15 cellular contexts compared by ENCODE assay signal in genomic region chr2:135055182-135055786, GRCh38. TPM values are rescaled to one million over a fixed set of nuclear protein-coding genes. Genes with fewer than 3 reads are reported as not detected.
DNase-seq lines count a peak whose midpoint lies in the region; ATAC-seq, FAIRE-seq and TF ChIP-seq lines count a peak whose summit lies in the region.
"Had no signal": no experiment of that assay in that cellular context is flagged by ENCODE, and none has a peak within 500 bp of the region (broad histone marks: within the 10 kb centered on the region; RNA-seq: fewer than 3 reads in every experiment).

No MANE protein-coding gene starts in this region.

- no peak overlapping the region for H3K27ac ChIP-seq in pancreas
- H3K27ac ChIP-seq in prostate gland, result no peak overlapping the region

- H3K27me3 Mint-ChIP-seq in activated naive CD4-positive, alpha-beta T cell treated with anti-CD3 and anti-CD28 coated beads for 36 hours (ENCODE audit: low read depth), result no peaks in the 10 kb centered on the region
- no peaks in the 10 kb centered on the region for H3K27me3 Mint-ChIP-seq in T-cell
- no peaks in the 10 kb centered on the region for H3K27me3 Mint-ChIP-seq in stimulated activated naive CD8-positive, alpha-beta T cell treated with anti-CD3 and anti-CD28 coated beads, Interleukin-15, amount 100 ng/mL, for 72 hours
- H3K27me3 Mint-ChIP-seq in effector memory CD8-positive, alpha-beta T cell, result peaks cover 0 to 9% of the 10 kb centered on the region in 2 donors

- peak overlapping the region; percentile 92 for H3K27ac Mint-ChIP-seq in activated naive CD4-positive, alpha-beta T cell treated with anti-CD3 and anti-CD28 coated beads for 36 hours
- H3K27ac Mint-ChIP-seq in activated naive CD4-positive, alpha-beta T cell treated with anti-CD3 and anti-CD28 coated beads, Interleukin-2, amount 50 U/mL, for 72 hours, result peak overlapping the region in 1 of 2 donors; percentile 99
- H3K27ac Mint-ChIP-seq in T-cell, result peak overlapping the region in 1 of 2 donors; percentile 39
- H3K27ac Mint-ChIP-seq in stimulated activated naive CD8-positive, alpha-beta T cell treated with anti-CD3 and anti-CD28 coated beads, Interleukin-15, amount 100 ng/mL, for 72 hours, result peak overlapping the region; percentile 79 to 100
- no peak overlapping the region for H3K27ac Mint-ChIP-seq in effector memory CD8-positive, alpha-beta T cell
- H3K27ac Mint-ChIP-seq: stimulated activated effector memory CD8-positive, alpha-beta T cell treated with anti-CD3 and anti-CD28 coated beads, Interleukin-12 subunit alpha, Interleukin-12 subunit beta, amount 100 ng/mL, for 72 hours had no signal

- POLR2A ChIA-PET in T-cell (lab: Charles Lee), result interaction anchor here in 1 of 2 donors (0.6 kb wide), 1 partner anchor 49 kb away, joined by 3 read pairs; no protein-coding TSS in a partner anchor

- CTCF ChIA-PET in activated naive CD4-positive, alpha-beta T cell treated with anti-CD3 and anti-CD28 coated beads for 36 hours (lab: Charles Lee), result interaction anchor here (0.6 kb wide), 1 partner anchor 1101 kb away, joined by 3 read pairs; no protein-coding TSS in a partner anchor
- CTCF ChIA-PET in T-cell (lab: Charles Lee), result interaction anchor here (0.5 to 0.6 kb wide), 2 partner anchors 372 to 552 kb away, joined by 3 to 5 read pairs; no protein-coding TSS in a partner anchor

- H3K9me3 ChIP-seq in pancreas, result no peaks in the 10 kb centered on the region
- H3K9me3 ChIP-seq in prostate gland, result no peaks in the 10 kb centered on the region

- peak overlapping the region; percentile 99 for H3K4me3 Mint-ChIP-seq in activated naive CD4-positive, alpha-beta T cell treated with anti-CD3 and anti-CD28 coated beads for 36 hours
- peak overlapping the region in 2 of 3 donors; percentile 35 to 99 for H3K4me3 Mint-ChIP-seq in T-cell
- H3K4me3 Mint-ChIP-seq in stimulated activated naive CD8-positive, alpha-beta T cell treated with anti-CD3 and anti-CD28 coated beads, Interleukin-15, amount 100 ng/mL, for 72 hours, result peak overlapping the region; percentile 76 to 82
- H3K4me3 Mint-ChIP-seq in effector memory CD8-positive, alpha-beta T cell, result no peak overlapping the region

- no peaks in the 10 kb centered on the region for H3K9me3 Mint-ChIP-seq in activated naive CD4-positive, alpha-beta T cell treated with anti-CD3 and anti-CD28 coated beads for 36 hours
- H3K9me3 Mint-ChIP-seq in activated naive CD4-positive, alpha-beta T cell treated with anti-CD3 and anti-CD28 coated beads, Interleukin-2, amount 50 U/mL, for 72 hours, result no peaks in the 10 kb centered on the region
- no peaks in the 10 kb centered on the region for H3K9me3 Mint-ChIP-seq in T-cell
- no peaks in the 10 kb centered on the region for H3K9me3 Mint-ChIP-seq in stimulated activated naive CD8-positive, alpha-beta T cell treated with anti-CD3 and anti-CD28 coated beads, Interleukin-15, amount 100 ng/mL, for 72 hours
- H3K9me3 Mint-ChIP-seq in effector memory CD8-positive, alpha-beta T cell, result no peaks in the 10 kb centered on the region
- H3K9me3 Mint-ChIP-seq: stimulated activated effector memory CD8-positive, alpha-beta T cell treated with anti-CD3 and anti-CD28 coated beads, Interleukin-12 subunit alpha, Interleukin-12 subunit beta, amount 100 ng/mL, for 72 hours had no signal

- ATAC-seq in activated naive CD4-positive, alpha-beta T cell treated with anti-CD3 and anti-CD28 coated beads, Interleukin-2, amount 50 U/mL, for 72 hours, result no peak
- no peak for ATAC-seq in T-cell (replicated peaks in 1 of 4)
- ATAC-seq in stimulated activated naive CD8-positive, alpha-beta T cell treated with anti-CD3 and anti-CD28 coated beads, Interleukin-15, amount 100 ng/mL, for 72 hours, result no peak
- no peak for ATAC-seq in pancreas
- ATAC-seq in effector memory CD8-positive, alpha-beta T cell (replicated peaks), result no peak
- ATAC-seq: stimulated activated effector memory CD8-positive, alpha-beta T cell treated with anti-CD3 and anti-CD28 coated beads, Interleukin-12 subunit alpha, Interleukin-12 subunit beta, amount 100 ng/mL, for 72 hours had no signal

- H3K36me3 ChIP-seq in pancreas (peaks cover 0 to 1% (median 0%) of the 10 kb centered on the region in 3 donors), prostate gland (no peaks in the 10 kb centered on the region)

- H3K4me3 ChIP-seq in fibroblast of mammary gland (ENCODE audit: control insufficient read depth, low read depth, low read length), result no peak overlapping the region
- H3K4me3 ChIP-seq in pancreas, result no peak overlapping the region
- H3K4me3 ChIP-seq in prostate gland, result no peak overlapping the region

- peaks cover 29% of the 10 kb centered on the region for H3K36me3 Mint-ChIP-seq in activated naive CD4-positive, alpha-beta T cell treated with anti-CD3 and anti-CD28 coated beads for 36 hours (ENCODE audit: low read depth)
- peaks cover 5 to 32% of the 10 kb centered on the region in 2 donors for H3K36me3 Mint-ChIP-seq in activated naive CD4-positive, alpha-beta T cell treated with anti-CD3 and anti-CD28 coated beads, Interleukin-2, amount 50 U/mL, for 72 hours
- H3K36me3 Mint-ChIP-seq in T-cell, result peaks cover 18% of the 10 kb centered on the region
- peaks cover 23% of the 10 kb centered on the region for H3K36me3 Mint-ChIP-seq in effector memory CD8-positive, alpha-beta T cell (ENCODE audit: insufficient read depth)

- TF ChIP-seq CTCF in fibroblast of mammary gland (conservative IDR thresholded peaks at IDR 0.05; ENCODE audit: control insufficient read depth, insufficient read depth, low read depth, low read length) (no peak), pancreas (IDR thresholded peaks at IDR 0.05) (no peak), prostate gland (IDR thresholded peaks at IDR 0.05) (no peak)

- intact Hi-C loops in activated naive CD4-positive, alpha-beta T cell treated with anti-CD3 and anti-CD28 coated beads for 36 hours (cut with micrococcal nuclease), result loop anchor here (10.0 kb wide), 4 partner anchors 760 to 1270 kb away; partner anchors contain the start of gene DARS1
- intact Hi-C loops in pancreas (cut with DNase I), result no loop called here
- intact Hi-C loops in prostate gland (cut with DNase I), result no loop called here

- H3K27me3 ChIP-seq in pancreas (no peaks in the 10 kb centered on the region), prostate gland (replicated peaks; ENCODE audit: insufficient read depth) (no peaks in the 10 kb centered on the region)

- peaks cover 58% of the 10 kb centered on the region for H3K4me1 Mint-ChIP-seq in activated naive CD4-positive, alpha-beta T cell treated with anti-CD3 and anti-CD28 coated beads for 36 hours (ENCODE audit: low read depth)
- peaks cover 60 to 63% (median 62%) of the 10 kb centered on the region in 3 donors for H3K4me1 Mint-ChIP-seq in T-cell
- peaks cover 55% of the 10 kb centered on the region for H3K4me1 Mint-ChIP-seq in stimulated activated naive CD8-positive, alpha-beta T cell treated with anti-CD3 and anti-CD28 coated beads, Interleukin-15, amount 100 ng/mL, for 72 hours
- peaks cover 15 to 23% of the 10 kb centered on the region in 2 donors for H3K4me1 Mint-ChIP-seq in effector memory CD8-positive, alpha-beta T cell (ENCODE audit: low read depth in 2 of 2)

- 68 to 76% methylated on average over 2 of the region's 2 CpGs for WGBS in pancreas, 2 donors
- WGBS in prostate gland, result 72% methylated on average over 2 of the region's 2 CpGs

- no peak for DNase-seq in activated naive CD4-positive, alpha-beta T cell treated with anti-CD3 and anti-CD28 coated beads for 36 hours
- DNase-seq in activated naive CD4-positive, alpha-beta T cell treated with anti-CD3 and anti-CD28 coated beads, Interleukin-2, amount 50 U/mL, for 72 hours (ENCODE audit: low spot score in 2 of 2), result no peak
- DNase-seq in T-cell, result no peak
- DNase-seq in fibroblast of mammary gland (ENCODE audit: low read depth), result peak; percentile 50
- no peak for DNase-seq in stimulated activated naive CD8-positive, alpha-beta T cell treated with anti-CD3 and anti-CD28 coated beads, Interleukin-15, amount 100 ng/mL, for 72 hours
- DNase-seq in pancreas, result no peak
- no peak for DNase-seq in prostate gland (ENCODE audit: low spot score)
- DNase-seq in effector memory CD8-positive, alpha-beta T cell, result no peak
- DNase-seq: C1 segment of cervical spinal cord, islet precursor cell, NCI-H1436, OCI-M1 had no signal

- FAIRE-seq in pancreas (lab: Jason Lieb, UNC), result no peak

- H3K4me1 ChIP-seq in pancreas, result peaks cover 0 to 37% (median 25%) of the 10 kb centered on the region in 3 donors
- H3K4me1 ChIP-seq in prostate gland (replicated peaks), result no peaks in the 10 kb centered on the region

- no peak for TF ChIP-seq POLR2A in prostate gland (IDR thresholded peaks at IDR 0.05)

RNA-seq across cellular contexts. Expression of gene RAB3GAP1, which starts 3.2 kb away (rescaled TPM):
- 10 to 100 TPM; 55.5 to 59.7 TPM for total RNA-seq in activated naive CD4-positive, alpha-beta T cell treated with anti-CD3 and anti-CD28 coated beads for 36 hours
- 10 to 100 TPM; 18.8 to 36.2 TPM for total RNA-seq in activated naive CD4-positive, alpha-beta T cell treated with anti-CD3 and anti-CD28 coated beads, Interleukin-2, amount 50 U/mL, for 72 hours
- total RNA-seq in T-cell, result 10 to 100 TPM; 34.0 to 48.8 (median 40.7) TPM
- total RNA-seq in pancreas, result 10 to 100 TPM; 18.3 to 25.5 (median 23.5) TPM
- polyA plus RNA-seq in pancreas, result 10 to 100 TPM; 10.3 to 18.1 TPM
- 10 to 100 TPM; 43.4 to 54.6 TPM for total RNA-seq in prostate gland

RNA-seq across cellular contexts. Expression of gene MAP3K19, which starts 8.0 kb away (rescaled TPM):
- total RNA-seq in activated naive CD4-positive, alpha-beta T cell treated with anti-CD3 and anti-CD28 coated beads for 36 hours, result not detected
- under 1 TPM in 1 of 2 donors, not detected in 1; 0.64 TPM for total RNA-seq in activated naive CD4-positive, alpha-beta T cell treated with anti-CD3 and anti-CD28 coated beads, Interleukin-2, amount 50 U/mL, for 72 hours
- total RNA-seq in T-cell, result not detected
- total RNA-seq in pancreas, result not detected
- polyA plus RNA-seq in pancreas, result not detected
- total RNA-seq in prostate gland, result 1 to 10 TPM in 1 of 2 donors, not detected in 1; 2.7 TPM
- total RNA-seq: activated CD8-positive, alpha-beta memory T cell treated with anti-CD3 and anti-CD28 coated beads for 36 hours; dermis microvascular lymphatic vessel endothelial cell had no signal

Comparison
In these comparisons a context has a peak if more than half of its experiments do, and no peak if none do; other contexts are left out.
1. H3K27ac Mint-ChIP-seq: peak in activated naive CD4-positive, alpha-beta T cell treated with anti-CD3 and anti-CD28 coated beads for 36 hours (single experiment) and stimulated activated naive CD8-positive, alpha-beta T cell treated with anti-CD3 and anti-CD28 coated beads, Interleukin-15, amount 100 ng/mL, for 72 hours (2 of 2); none in effector memory CD8-positive, alpha-beta T cell (0 of 2).
2. H3K4me3 Mint-ChIP-seq: peak in activated naive CD4-positive, alpha-beta T cell treated with anti-CD3 and anti-CD28 coated beads for 36 hours (single experiment), T-cell (2 of 3) and stimulated activated naive CD8-positive, alpha-beta T cell treated with anti-CD3 and anti-CD28 coated beads, Interleukin-15, amount 100 ng/mL, for 72 hours (2 of 2); none in effector memory CD8-positive, alpha-beta T cell (0 of 2).